In genomic region chr6:81656231-81656630, GRCh38 we compare ENCODE assay signal across 28 cellular contexts.
"Had no signal": no experiment of that assay in that cellular context is flagged by ENCODE, and none has a peak within 500 bp of the region (broad histone marks: within the 10 kb centered on the region; RNA-seq: fewer than 3 reads in every experiment).

No MANE protein-coding gene starts in this region.

- FAIRE-seq: colon, endometrium, endothelial cell of umbilical vein, frontal cortex had no signal

- H3K9me3 ChIP-seq: colonic mucosa, esophagus muscularis mucosa, esophagus squamous epithelium, gastrocnemius medialis, gastroesophageal sphincter, heart left ventricle, heart right ventricle had no signal

- H3K4me1 ChIP-seq: colonic mucosa, esophagus muscularis mucosa, esophagus squamous epithelium, foreskin keratinocyte, gastrocnemius medialis, gastroesophageal sphincter, heart left ventricle, heart right ventricle had no signal

- H3K4me3 ChIP-seq: colonic mucosa, coronary artery, dorsolateral prefrontal cortex, esophagus muscularis mucosa, esophagus squamous epithelium, gastrocnemius medialis, gastroesophageal sphincter, heart left ventricle, heart right ventricle had no signal

- DNase-seq: colonic mucosa; cortex of kidney; dermis blood vessel endothelial cell; dorsolateral prefrontal cortex; effector CD4-positive, alpha-beta T cell; effector CD8-positive, alpha-beta T cell; effector memory CD4-positive, alpha-beta T cell; effector memory CD8-positive, alpha-beta T cell; endodermal cell; erythroblast; esophagus squamous epithelium; foreskin fibroblast; foreskin melanocyte; gastrocnemius medialis; glutamatergic neuron; head of caudate nucleus; heart left ventricle; heart right ventricle had no signal

- ATAC-seq: effector memory CD8-positive, alpha-beta T cell; esophagus mucosa; gastrocnemius medialis; gastroesophageal sphincter; heart left ventricle; heart right ventricle had no signal

- H3K27me3 ChIP-seq: colonic mucosa, dorsolateral prefrontal cortex, esophagus muscularis mucosa, esophagus squamous epithelium, foreskin keratinocyte, gastrocnemius medialis, gastroesophageal sphincter, heart left ventricle, heart right ventricle had no signal

- H3K27ac ChIP-seq: colonic mucosa, coronary artery, dorsolateral prefrontal cortex, epithelial cell of prostate, esophagus muscularis mucosa, esophagus squamous epithelium, foreskin keratinocyte, gastrocnemius medialis, gastroesophageal sphincter, heart left ventricle, heart right ventricle had no signal

- H3K36me3 ChIP-seq: colonic mucosa, esophagus muscularis mucosa, esophagus squamous epithelium, gastrocnemius medialis, gastroesophageal sphincter, heart right ventricle had no signal
